In genomic region chr1:204441558-204441957, GRCh38 we compare ENCODE assay signal across 18 cellular contexts. TPM values are rescaled to one million over a fixed set of nuclear protein-coding genes. Genes with fewer than 3 reads are reported as not detected.
DNase-seq lines count a peak whose midpoint lies in the region; ATAC-seq and TF ChIP-seq lines count a peak whose summit lies in the region.
"Had no signal": no experiment of that assay in that cellular context is flagged by ENCODE, and none has a peak within 500 bp of the region (broad histone marks: within the 10 kb centered on the region; RNA-seq: fewer than 3 reads in every experiment).

No MANE protein-coding gene starts in this region.

- no peak overlapping the region for H3K4me3 Mint-ChIP-seq in activated naive CD8-positive, alpha-beta T cell
- H3K4me3 Mint-ChIP-seq in activated naive CD8-positive, alpha-beta T cell treated with anti-CD3 and anti-CD28 coated beads for 36 hours: no peak overlapping the region
- H3K4me3 Mint-ChIP-seq in endothelial cell (ENCODE audit: unreplicated experiment): peak overlapping the region; percentile 80
- H3K4me3 Mint-ChIP-seq in type B pancreatic cell: no peak overlapping the region
- H3K4me3 Mint-ChIP-seq: effector memory CD8-positive, alpha-beta T cell; naive thymus-derived CD4-positive, alpha-beta T cell had no signal

- peaks cover 7% of the 10 kb centered on the region for H3K4me1 Mint-ChIP-seq in activated naive CD8-positive, alpha-beta T cell (ENCODE audit: low read depth)
- peaks cover 6% of the 10 kb centered on the region for H3K4me1 Mint-ChIP-seq in activated naive CD8-positive, alpha-beta T cell treated with anti-CD3 and anti-CD28 coated beads for 36 hours
- H3K4me1 Mint-ChIP-seq in endothelial cell (ENCODE audit: unreplicated experiment) (peaks cover 35% of the 10 kb centered on the region), type B pancreatic cell (ENCODE audit: unreplicated experiment) (peaks cover 3% of the 10 kb centered on the region)

- intact Hi-C loops in posterior vena cava (cut with DNase I): no loop called here

- no peaks in the 10 kb centered on the region for H3K27me3 Mint-ChIP-seq in activated naive CD8-positive, alpha-beta T cell
- no peaks in the 10 kb centered on the region for H3K27me3 Mint-ChIP-seq in activated naive CD8-positive, alpha-beta T cell treated with anti-CD3 and anti-CD28 coated beads for 36 hours
- H3K27me3 Mint-ChIP-seq in endothelial cell (ENCODE audit: unreplicated experiment): peaks cover 9% of the 10 kb centered on the region
- no peaks in the 10 kb centered on the region for H3K27me3 Mint-ChIP-seq in type B pancreatic cell
- H3K27me3 Mint-ChIP-seq: effector memory CD8-positive, alpha-beta T cell; naive thymus-derived CD4-positive, alpha-beta T cell had no signal

- TF ChIP-seq CTCF in endothelial cell (IDR thresholded peaks at IDR 0.05; ENCODE audit: unreplicated experiment) (no peak), type B pancreatic cell (conservative IDR thresholded peaks at IDR 0.05) (no peak)

- H3K36me3 Mint-ChIP-seq in activated naive CD8-positive, alpha-beta T cell: peaks cover 11% of the 10 kb centered on the region
- H3K36me3 Mint-ChIP-seq in activated naive CD8-positive, alpha-beta T cell treated with anti-CD3 and anti-CD28 coated beads for 36 hours: peaks cover 12% of the 10 kb centered on the region
- H3K36me3 Mint-ChIP-seq in endothelial cell (ENCODE audit: low read depth, unreplicated experiment): peaks cover 90% of the 10 kb centered on the region
- H3K36me3 Mint-ChIP-seq in type B pancreatic cell: peaks cover 42% of the 10 kb centered on the region

- no peak for DNase-seq in activated naive CD8-positive, alpha-beta T cell treated with anti-CD3 and anti-CD28 coated beads for 36 hours
- DNase-seq in endothelial cell (ENCODE audit: low spot score) (no peak), posterior vena cava (ENCODE audit: low spot score) (peak; percentile 37), type B pancreatic cell (ENCODE audit: extremely low spot score, unreplicated experiment) (no peak), NCI-H526 treated with DMSO at 0.1 percent for 48 hours (lab: John Stamatoyannopoulos, UW) (no peak), NCI-H1105 (lab: John Stamatoyannopoulos, UW) (no peak)
- DNase-seq: activated naive CD4-positive, alpha-beta T cell; effector memory CD8-positive, alpha-beta T cell; mammary epithelial cell; MV-4-11; naive thymus-derived CD4-positive, alpha-beta T cell; NCI-H1930; NCI-H226; SHP77 treated with DMSO at 0.1 percent for 48 hours; stimulated activated CD4-positive, alpha-beta T cell treated with anti-CD3 and anti-CD28 coated beads, Interleukin-2, amount 100 ng/mL, for 24 hours; stimulated activated naive CD4-positive, alpha-beta T cell treated with Interleukin-2 at 50 U/mL for 16 hours had no signal

- H3K9me3 Mint-ChIP-seq in activated naive CD8-positive, alpha-beta T cell (ENCODE audit: low read depth): no peaks in the 10 kb centered on the region
- H3K9me3 Mint-ChIP-seq in activated naive CD8-positive, alpha-beta T cell treated with anti-CD3 and anti-CD28 coated beads for 36 hours: no peaks in the 10 kb centered on the region
- H3K9me3 Mint-ChIP-seq in endothelial cell (ENCODE audit: unreplicated experiment): no peaks in the 10 kb centered on the region
- H3K9me3 Mint-ChIP-seq in type B pancreatic cell: no peaks in the 10 kb centered on the region
- H3K9me3 Mint-ChIP-seq: effector memory CD8-positive, alpha-beta T cell had no signal

- H3K27ac Mint-ChIP-seq in activated naive CD8-positive, alpha-beta T cell: peak overlapping the region; percentile 2
- H3K27ac Mint-ChIP-seq in activated naive CD8-positive, alpha-beta T cell treated with anti-CD3 and anti-CD28 coated beads for 36 hours: no peak overlapping the region
- peak overlapping the region; percentile 55 for H3K27ac Mint-ChIP-seq in endothelial cell (ENCODE audit: unreplicated experiment)
- peak overlapping the region; percentile 99 for H3K27ac Mint-ChIP-seq in type B pancreatic cell

- ATAC-seq in GM21717 (IDR thresholded peaks at IDR 0.05; ENCODE audit: unreplicated experiment): no peak
- ATAC-seq: effector memory CD8-positive, alpha-beta T cell; naive thymus-derived CD4-positive, alpha-beta T cell had no signal

RNA-seq across cellular contexts. Expression of gene PPP1R15B, which starts 29.9 kb away (rescaled TPM):
- total RNA-seq in activated naive CD8-positive, alpha-beta T cell treated with anti-CD3 and anti-CD28 coated beads for 36 hours: 10 to 100 TPM; 78.6 to 79.9 TPM
- total RNA-seq in endothelial cell (ENCODE audit: unreplicated experiment) (43.2 TPM), posterior vena cava (10 to 100 TPM; 33.2 to 45.7 TPM), type B pancreatic cell (ENCODE audit: low replicate concordance) (43.3 and 48.9 TPM in 2 replicates)

RNA-seq across cellular contexts. Expression of gene PIK3C2B, which starts 53.0 kb away (rescaled TPM):
- 10 to 100 TPM; 21.3 to 21.5 TPM for total RNA-seq in activated naive CD8-positive, alpha-beta T cell treated with anti-CD3 and anti-CD28 coated beads for 36 hours
- total RNA-seq in endothelial cell (ENCODE audit: unreplicated experiment): 256 TPM
- 10 to 100 TPM; 33.7 to 36.9 TPM for total RNA-seq in posterior vena cava
- total RNA-seq in type B pancreatic cell (ENCODE audit: low replicate concordance): 55.1 and 77.5 TPM in 2 replicates
